ENCODE assay signal across 8 cellular contexts in genomic region chr13:112587767-112588489, GRCh38. TPM values are rescaled to one million over a fixed set of nuclear protein-coding genes. Genes with fewer than 3 reads are reported as not detected.
DNase-seq lines count a peak whose midpoint lies in the region.

Gene TUBGCP3, minus strand, starts transcription at chr13:112588153. Its CDS starts 173 bp downstream, at chr13:112587980.

- peak within 1 kb of the TSS; percentile 90 for H3K27ac ChIP-seq in SK-N-MC

- no peaks in the 10 kb centered on the region for H3K9me3 Mint-ChIP-seq in activated naive CD4-positive, alpha-beta T cell treated with anti-CD3 and anti-CD28 coated beads, Interleukin-2, amount 10 ng/mL, durations not matched to agents 7 days and 5 days

- H3K4me3 Mint-ChIP-seq in activated naive CD4-positive, alpha-beta T cell treated with anti-CD3 and anti-CD28 coated beads, Interleukin-2, amount 10 ng/mL, durations not matched to agents 7 days and 5 days, result peak within 1 kb of the TSS; percentile 82

- peaks cover 36% of the 10 kb centered on the region for H3K4me1 Mint-ChIP-seq in activated naive CD4-positive, alpha-beta T cell treated with anti-CD3 and anti-CD28 coated beads, Interleukin-2, amount 10 ng/mL, durations not matched to agents 7 days and 5 days

- H3K36me3 ChIP-seq in H7 (replicated peaks; ENCODE audit: control insufficient read depth, insufficient read depth, low read length) (no peaks in the 10 kb centered on the region), MG63 (peaks cover 6% of the 10 kb centered on the region), SK-N-MC (ENCODE audit: insufficient read depth, low read length) (peaks cover 13% of the 10 kb centered on the region)

- DNase-seq in GDM1 (lab: John Stamatoyannopoulos, UW) (peak; percentile 87), H7 (peak; percentile 93), MG63 (peak; percentile 79), SK-N-MC (ENCODE audit: low read depth, low spot score) (no peak), germinal center (ENCODE audit: low spot score) (peak; percentile 89), occipital lobe (lab: John Stamatoyannopoulos, UW) (peak; percentile 76), superior temporal gyrus (ENCODE audit: extremely low spot score) (peak; percentile 80)
- peak; percentile 83 for DNase-seq in activated naive CD4-positive, alpha-beta T cell treated with anti-CD3 and anti-CD28 coated beads, Interleukin-2, amount 10 ng/mL, durations not matched to agents 7 days and 5 days

- H3K27me3 ChIP-seq in H7 (ENCODE audit: control insufficient read depth, insufficient read depth, low read length), result no peaks in the 10 kb centered on the region
- no peaks in the 10 kb centered on the region for H3K27me3 ChIP-seq in MG63

- peaks cover 17% of the 10 kb centered on the region for H3K36me3 Mint-ChIP-seq in activated naive CD4-positive, alpha-beta T cell treated with anti-CD3 and anti-CD28 coated beads, Interleukin-2, amount 10 ng/mL, durations not matched to agents 7 days and 5 days

- peak within 1 kb of the TSS; percentile 86 for H3K27ac Mint-ChIP-seq in activated naive CD4-positive, alpha-beta T cell treated with anti-CD3 and anti-CD28 coated beads, Interleukin-2, amount 10 ng/mL, durations not matched to agents 7 days and 5 days

- H3K27me3 Mint-ChIP-seq in activated naive CD4-positive, alpha-beta T cell treated with anti-CD3 and anti-CD28 coated beads, Interleukin-2, amount 10 ng/mL, durations not matched to agents 7 days and 5 days, result peaks cover 8% of the 10 kb centered on the region

- H3K9me3 ChIP-seq in MG63 (no peaks in the 10 kb centered on the region), SK-N-MC (ENCODE audit: low read depth, low read length) (no peaks in the 10 kb centered on the region)

- CTCF ChIA-PET in activated naive CD4-positive, alpha-beta T cell treated with anti-CD3 and anti-CD28 coated beads, Interleukin-2, amount 10 ng/mL, durations not matched to agents 7 days and 5 days (lab: Charles Lee), result interaction anchor here (2.3 to 2.5 kb wide), 2 partner anchors 18 to 286 kb away, joined by 5 to 7 read pairs; no protein-coding TSS in a partner anchor

- peak within 1 kb of the TSS; percentile 97 for H3K9ac ChIP-seq in SK-N-MC (ENCODE audit: insufficient read length)

- H3K4me3 ChIP-seq in H7 (ENCODE audit: insufficient read depth, low read depth, low read length) (peak within 1 kb of the TSS; percentile 91), MG63 (peak within 1 kb of the TSS; percentile 91), SK-N-MC (peak within 1 kb of the TSS; percentile 96)

RNA-seq across cellular contexts. Expression of gene TUBGCP3, which starts in this region (rescaled TPM):
- 19.2 and 25.8 TPM in 2 replicates for total RNA-seq in H7 (2014; rRNA removed; shearing (Covaris generic))
- 8.5 and 11.0 TPM in 2 replicates for total RNA-seq in MG63 (2014; rRNA removed; shearing (Covaris generic); ENCODE audit: low replicate concordance)
- 32.9 TPM for total RNA-seq in occipital lobe
